In the genomic region with DNA sequence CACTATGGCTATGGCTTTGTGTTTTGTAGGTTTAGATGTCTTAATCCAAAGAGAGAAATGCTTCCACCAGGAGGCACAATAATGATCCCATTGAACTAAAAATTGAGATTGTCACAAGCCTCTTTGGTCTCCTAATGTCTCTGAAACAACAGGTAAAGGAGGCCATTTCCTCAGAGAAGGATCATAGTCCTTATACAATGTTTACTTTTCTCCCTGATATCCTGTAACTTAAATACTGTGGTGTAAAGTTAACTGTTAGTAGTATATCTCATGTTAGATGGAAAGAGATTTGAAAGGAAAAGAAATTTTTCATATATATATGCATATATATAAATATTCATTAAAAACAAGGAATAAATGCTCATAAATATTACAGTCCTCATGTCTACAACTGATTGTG, we compare ENCODE assay signal across 6 cellular contexts.
"Had no signal": no experiment of that assay in that cellular context is flagged by ENCODE, and none has a peak within 500 bp of the region (broad histone marks: within the 10 kb centered on the region; RNA-seq: fewer than 3 reads in every experiment).

No MANE protein-coding gene starts in this region.

- H3K4me3 ChIP-seq: GM23248, HAP-1, K562 had no signal

- ATAC-seq: K562 had no signal

- H3K4me1 ChIP-seq: HAP-1 had no signal

- H3K36me3 ChIP-seq: HAP-1 had no signal

- H2AFZ ChIP-seq: GM23248 had no signal

- H3K9me3 ChIP-seq: HAP-1 had no signal

- DNase-seq: GM23248, GOT3, H7, IMR-90 had no signal

- H3K27ac ChIP-seq: GM23248 had no signal

- H3K9ac ChIP-seq: GM23248 had no signal
